In the genomic region with DNA sequence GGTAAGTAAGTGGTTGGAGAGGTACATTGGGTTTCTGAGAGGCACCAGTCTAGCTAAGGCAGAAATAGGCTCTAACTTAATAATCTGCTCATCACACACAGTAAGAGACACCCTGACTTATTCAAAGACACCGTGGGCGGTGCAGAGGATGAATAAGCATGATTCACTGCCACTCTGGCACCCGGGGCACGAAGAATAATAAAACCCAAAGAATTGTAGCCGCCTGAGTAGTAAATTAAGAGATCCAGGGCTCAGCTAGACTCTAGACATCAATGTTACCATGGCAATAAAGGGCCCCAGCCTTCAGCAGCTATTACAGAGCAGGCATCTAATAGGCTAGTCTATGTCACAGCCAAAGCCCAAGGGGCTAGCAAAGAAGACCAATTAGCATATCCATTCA, we compare ENCODE assay signal across 9 cellular contexts. TPM values are rescaled to one million over a fixed set of nuclear protein-coding genes. Genes with fewer than 3 reads are reported as not detected.
A peak's percentile ranks its signal among the peaks of the same experiment; 100 is the strongest.
DNase-seq lines count a peak whose midpoint lies in the region; ATAC-seq and TF ChIP-seq lines count a peak whose summit lies in the region.
"Had no signal": no experiment of that assay in that cellular context is flagged by ENCODE, and none has a peak within 500 bp of the region (broad histone marks: within the 10 kb centered on the region; RNA-seq: fewer than 3 reads in every experiment).

No MANE protein-coding gene starts in this region.

- no peak overlapping the region for H3K4me3 Mint-ChIP-seq in activated T-cell treated with anti-CD3 and anti-CD28 coated beads, Interleukin-2, amount 50 U/mL, for 4 hours
- H3K4me3 Mint-ChIP-seq: memory B cell had no signal

- DNase-seq in AG09309 (ENCODE audit: low read depth) (peak; percentile 5), HAP-1 (ENCODE audit: low spot score in 2 of 2) (peak; percentile 79 to 81), myocyte (ENCODE audit: low read depth) (peak; percentile 63), prostate gland (ENCODE audit: low spot score) (no peak), cardiac septum (ENCODE audit: low spot score) (no peak)
- no peak for DNase-seq in activated T-cell treated with anti-CD3 and anti-CD28 coated beads, Interleukin-2, amount 50 U/mL, for 4 hours

- no peaks in the 10 kb centered on the region for H3K9me3 Mint-ChIP-seq in activated T-cell treated with anti-CD3 and anti-CD28 coated beads, Interleukin-2, amount 50 U/mL, for 4 hours
- H3K9me3 Mint-ChIP-seq: memory B cell had no signal

- H3K9me3 ChIP-seq in HAP-1 (no peaks in the 10 kb centered on the region), prostate gland (no peaks in the 10 kb centered on the region)

- peak; percentile 72 to 91 for ATAC-seq in activated T-cell treated with anti-CD3 and anti-CD28 coated beads, Interleukin-2, amount 50 U/mL, for 4 hours
- no peak for ATAC-seq in GM21381 (IDR thresholded peaks at IDR 0.05; ENCODE audit: unreplicated experiment)
- no peak for ATAC-seq in HG02623 (IDR thresholded peaks at IDR 0.05; ENCODE audit: unreplicated experiment)

- H3K4me1 ChIP-seq in HAP-1 (peaks cover 29% of the 10 kb centered on the region), prostate gland (replicated peaks) (no peaks in the 10 kb centered on the region)

- H3K36me3 Mint-ChIP-seq in activated T-cell treated with anti-CD3 and anti-CD28 coated beads, Interleukin-2, amount 50 U/mL, for 4 hours (ENCODE audit: insufficient read depth), result no peaks in the 10 kb centered on the region
- H3K36me3 Mint-ChIP-seq: memory B cell had no signal

- TF ChIP-seq CTCF in AG09309 (IDR thresholded peaks at IDR 0.05; ENCODE audit: control insufficient read depth, insufficient read depth, low read depth, low read length, missing control alignments), result no peak
- TF ChIP-seq CTCF in prostate gland (IDR thresholded peaks at IDR 0.05), result no peak

- no peak for TF ChIP-seq POLR2A in prostate gland (IDR thresholded peaks at IDR 0.05)

- in situ Hi-C loops in HAP-1 (cut with MboI; ENCODE audit: low sequenced_read_pairs), result no loop called here

- H3K4me1 Mint-ChIP-seq in activated T-cell treated with anti-CD3 and anti-CD28 coated beads, Interleukin-2, amount 50 U/mL, for 4 hours (ENCODE audit: low read depth), result peaks cover 4% of the 10 kb centered on the region

- no peaks in the 10 kb centered on the region for H3K27me3 ChIP-seq in HAP-1 (ENCODE audit: low read depth)
- H3K27me3 ChIP-seq in prostate gland (replicated peaks; ENCODE audit: insufficient read depth), result no peaks in the 10 kb centered on the region

- H3K4me3 ChIP-seq in AG09309 (ENCODE audit: control insufficient read depth, low read depth, low read length) (no peak overlapping the region), HAP-1 (no peak overlapping the region), prostate gland (no peak overlapping the region)

- peaks cover 5% of the 10 kb centered on the region for H3K27me3 Mint-ChIP-seq in activated T-cell treated with anti-CD3 and anti-CD28 coated beads, Interleukin-2, amount 50 U/mL, for 4 hours (ENCODE audit: low read depth)

- H3K36me3 ChIP-seq in HAP-1 (replicated peaks) (no peaks in the 10 kb centered on the region), prostate gland (no peaks in the 10 kb centered on the region)

- WGBS in prostate gland, result 35% methylated on average over 5 of the region's 5 CpGs

- intact Hi-C loops in prostate gland (cut with DNase I) (no loop called here), cardiac septum (cut with DNase I) (no loop called here)

- H3K27ac ChIP-seq in prostate gland, result no peak overlapping the region

RNA-seq across cellular contexts. Expression of gene ATP1B4, which starts 3.2 kb away (rescaled TPM):
- total RNA-seq in activated T-cell treated with anti-CD3 and anti-CD28 coated beads, Interleukin-2, amount 50 U/mL, for 4 hours, result under 1 TPM; 0.03 to 0.19 (median 0.10) TPM
- 2.5 and 58.0 TPM in 2 replicates for total RNA-seq in myocyte
- 6.0 TPM for polyA plus RNA-seq in myocyte (2012)
- under 1 TPM in 1 of 2 donors, not detected in 1; 0.50 TPM for total RNA-seq in prostate gland
- 16.9 TPM for total RNA-seq in cardiac septum

RNA-seq across cellular contexts. Expression of gene TMEM255A, which starts 47.4 kb away (rescaled TPM):
- total RNA-seq in activated T-cell treated with anti-CD3 and anti-CD28 coated beads, Interleukin-2, amount 50 U/mL, for 4 hours, result not detected
- total RNA-seq in myocyte (0.05 TPM in 1 of 2 replicates, not detected in the other), prostate gland (under 1 TPM; 0.18 to 0.62 TPM), cardiac septum (0.48 TPM)
- 0.92 TPM for polyA plus RNA-seq in myocyte (2012)

Comparison
In these comparisons a context has a peak if more than half of its experiments do, and no peak if none do; other contexts are left out.
1. DNase-seq: peak in AG09309 (single experiment), HAP-1 (2 of 2) and myocyte (single experiment); none in activated T-cell treated with anti-CD3 and anti-CD28 coated beads, Interleukin-2, amount 50 U/mL, for 4 hours (single experiment), prostate gland (single experiment) and cardiac septum (single experiment).
2. ATAC-seq: peak in activated T-cell treated with anti-CD3 and anti-CD28 coated beads, Interleukin-2, amount 50 U/mL, for 4 hours (2 of 2); none in GM21381 (single experiment) and HG02623 (single experiment).